Comparison of ENCODE assay signal across 8 cellular contexts in the genomic region with DNA sequence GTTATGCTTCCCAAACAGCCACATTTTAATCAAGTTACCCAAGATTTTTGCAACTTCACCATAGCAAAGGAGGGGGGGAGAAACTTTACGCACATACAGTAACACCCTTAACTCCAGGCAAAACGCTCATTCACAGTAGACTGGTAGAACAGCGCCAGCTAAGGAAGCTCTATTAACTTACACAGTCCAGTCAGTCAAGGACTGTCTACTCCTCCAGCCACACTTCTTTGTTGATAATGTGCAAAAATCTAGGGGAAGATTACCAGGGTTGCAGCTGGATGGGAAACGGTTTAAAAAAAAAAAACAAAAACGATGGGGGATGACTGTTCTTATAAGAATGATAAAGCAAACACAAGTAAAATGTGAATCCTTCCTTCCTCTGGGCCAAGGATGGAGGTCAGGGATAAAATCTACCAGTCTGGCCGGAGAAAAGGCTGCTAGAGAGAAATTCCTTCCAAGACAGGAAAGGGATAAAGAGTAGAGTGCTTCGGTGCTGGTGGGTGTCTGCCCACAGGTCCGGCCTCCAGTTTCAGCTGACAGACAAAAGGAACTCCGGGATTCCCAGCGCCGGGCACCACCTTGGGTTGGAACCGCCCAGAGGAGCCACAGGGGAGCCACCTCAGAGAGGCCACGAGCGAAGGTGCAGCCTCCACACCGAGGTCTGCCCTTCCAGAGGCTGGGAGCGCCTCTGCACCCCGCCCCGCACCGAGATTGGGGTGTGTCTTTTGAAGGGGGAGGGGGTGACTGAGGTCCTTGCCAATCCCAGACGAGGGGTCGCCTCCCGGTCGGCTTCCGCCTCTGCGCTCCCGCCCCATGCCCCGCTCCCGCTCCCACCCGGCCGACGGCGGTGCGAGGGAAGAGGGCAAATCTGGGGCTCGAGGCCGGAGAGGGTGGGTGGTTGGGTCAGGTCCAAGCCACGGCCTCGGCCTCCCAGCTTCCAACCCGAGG. TPM values are rescaled to one million over a fixed set of nuclear protein-coding genes. Genes with fewer than 3 reads are reported as not detected.
DNase-seq lines count a peak whose midpoint lies in the region; ATAC-seq, FAIRE-seq and TF ChIP-seq lines count a peak whose summit lies in the region.

No MANE protein-coding gene starts in this region.

- TF ChIP-seq POLR2A in HepG2 (IDR thresholded peaks at IDR 0.05; ENCODE audit: insufficient read depth in 1 of 2, low read depth in 2 of 2, low read length in 2 of 2): no peak; a peak in 1 of 4 replicates

- peak overlapping the region; percentile 73 for H3K4me2 ChIP-seq in HepG2 (ENCODE audit: low read depth, low read length)

- H3K4me1 ChIP-seq in A673 (ENCODE audit: insufficient read depth, low read length, poor library complexity, severe bottlenecking) (peaks cover 21% of the 10 kb centered on the region), HEK293 (ENCODE audit: control insufficient read depth, insufficient read depth, low read length) (no peaks in the 10 kb centered on the region; the same call in 1 of the 2 replicates), HepG2 (ENCODE audit: insufficient read depth, low read length) (peaks cover 36% of the 10 kb centered on the region)

- no peak overlapping the region for H3K27ac Mint-ChIP-seq in stimulated activated naive CD8-positive, alpha-beta T cell treated with anti-CD3 and anti-CD28 coated beads, Interleukin-15, amount 100 ng/mL, for 72 hours

- POLR2A ChIA-PET in A673 (lab: Charles Lee; ENCODE audit: low non-redundant PET) (interaction anchor here (0.5 kb wide), 1 partner anchor 27 kb away, joined by 7 read pairs; no protein-coding TSS in a partner anchor), HEK293 (lab: Yijun Ruan, JAX) (no interaction called here), HepG2 (lab: Yijun Ruan, JAX) (interaction anchor here (0.8 to 2.4 kb wide), 4 partner anchors 19 to 603 kb away, joined by 3 to 12 read pairs (median 3); partner anchors contain the start of gene FAT4)

- no TSS peak for BruUV-seq in A673 (replicated peaks; lab: Mats Ljungman, UMichigan)
- BruUV-seq in HepG2 (replicated peaks; lab: Mats Ljungman, UMichigan): no TSS peak

- peak; percentile 74 for ATAC-seq in HepG2
- peak; percentile 50 for ATAC-seq in stimulated activated naive CD8-positive, alpha-beta T cell treated with anti-CD3 and anti-CD28 coated beads, Interleukin-15, amount 100 ng/mL, for 72 hours

- H3K9ac ChIP-seq in SK-N-MC (ENCODE audit: insufficient read length) (peak overlapping the region; percentile 65), HepG2 (ENCODE audit: insufficient read depth, low read depth, low read length) (peak overlapping the region; percentile 84)

- TF ChIP-seq RAD21 in HepG2 (CRISPR knock-in tag; IDR thresholded peaks at IDR 0.05): no peak

- no peak for TF ChIP-seq EP300 in HepG2 (IDR thresholded peaks at IDR 0.05; ENCODE audit: low read depth in 2 of 2, low read length in 2 of 2)
- TF ChIP-seq EP300 in HepG2 (CRISPR knock-in tag; IDR thresholded peaks at IDR 0.05; ENCODE audit: borderline replicate concordance): no peak

- H4K20me1 ChIP-seq in HepG2 (ENCODE audit: insufficient read depth, low read length): no peaks in the 10 kb centered on the region

- peak; percentile 42; the same call in 1 of the 2 replicates for TF ChIP-seq CTCF in A673 (conservative IDR thresholded peaks at IDR 0.05; ENCODE audit: low read depth, low read length)
- TF ChIP-seq CTCF in HEK293 (tag by site-specific recombination; IDR thresholded peaks at IDR 0.05): 0 out of 2 replicates have a peak, but pooled peaks have one; percentile 21
- TF ChIP-seq CTCF in HepG2 (CRISPR knock-in tag; IDR thresholded peaks at IDR 0.05): peak; percentile 45

- H3K36me3 ChIP-seq in A673 (ENCODE audit: insufficient read depth, low read length, poor library complexity, severe bottlenecking) (peaks cover 5% of the 10 kb centered on the region), HEK293 (ENCODE audit: control insufficient read depth in 2 of 2, insufficient read depth in 1 of 2, low read length in 2 of 2) (peaks cover 0 to 12% of the 10 kb centered on the region in 2 experiments; a peak in 1 of 3 replicates), SK-N-MC (ENCODE audit: insufficient read depth, low read length) (peaks cover 8% of the 10 kb centered on the region), HepG2 (replicated peaks in 1 of 2; ENCODE audit: control insufficient read depth in 1 of 2, insufficient read depth in 2 of 2, low read length in 2 of 2) (no peaks in the 10 kb centered on the region)

- intact Hi-C loops in A673 (cut with micrococcal nuclease; ENCODE audit: unreplicated experiment): loop anchor here (2.0 to 10.0 kb wide), 4 partner anchors 233 to 531 kb away; no protein-coding TSS in a partner anchor
- intact Hi-C loops in HepG2 (cut with micrococcal nuclease; ENCODE audit: unreplicated experiment): loop anchor here (2.0 to 5.0 kb wide), 4 partner anchors 25 to 225 kb away; no protein-coding TSS in a partner anchor

- in situ Hi-C loops in HepG2 (cut with HindIII; ENCODE audit: extremely low pct_ligation_motif_present, low pct_unique_long_range_greater_than_20kb): no loop called here

- FAIRE-seq in HepG2 (lab: Jason Lieb, UNC): peak; percentile 76

- H3K9me3 Mint-ChIP-seq in stimulated activated naive CD8-positive, alpha-beta T cell treated with anti-CD3 and anti-CD28 coated beads, Interleukin-15, amount 100 ng/mL, for 72 hours: no peaks in the 10 kb centered on the region

- H3K27me3 ChIP-seq in A673 (replicated peaks; ENCODE audit: insufficient read depth, low read depth, low read length, poor library complexity) (no peaks in the 10 kb centered on the region), HepG2 (ENCODE audit: control insufficient read depth in 1 of 2, insufficient read depth in 2 of 2, low read length in 2 of 2) (no peaks in the 10 kb centered on the region; a peak in 1 of 5 replicates)

- CTCF ChIA-PET in A673 (lab: Charles Lee): no interaction called here
- CTCF ChIA-PET in HEK293 (lab: Yijun Ruan, JAX): no interaction called here
- CTCF ChIA-PET in HepG2 (lab: Yijun Ruan, JAX; ENCODE audit: low intra/inter-chr PET ratio, low total read pairs): no interaction called here

- H3K27me3 Mint-ChIP-seq in stimulated activated naive CD8-positive, alpha-beta T cell treated with anti-CD3 and anti-CD28 coated beads, Interleukin-15, amount 100 ng/mL, for 72 hours: no peaks in the 10 kb centered on the region

- peaks cover 6% of the 10 kb centered on the region for H3K4me1 Mint-ChIP-seq in stimulated activated naive CD8-positive, alpha-beta T cell treated with anti-CD3 and anti-CD28 coated beads, Interleukin-15, amount 100 ng/mL, for 72 hours

- peak overlapping the region; percentile 92 for H3K4me3 ChIP-seq in A673 (ENCODE audit: low read depth, low read length, poor library complexity, severe bottlenecking)
- peak overlapping the region; percentile 90 for H3K4me3 ChIP-seq in GM08714 (ENCODE audit: low read length)
- peak overlapping the region; percentile 82 for H3K4me3 ChIP-seq in HEK293 (ENCODE audit: low read depth, low read length)
- H3K4me3 ChIP-seq in SK-N-MC: peak overlapping the region; percentile 90
- peak overlapping the region; percentile 80 to 89 (median 85) for H3K4me3 ChIP-seq in HepG2 (replicated peaks in 1 of 3; ENCODE audit: insufficient read depth in 1 of 3, low read depth in 2 of 3, low read length in 3 of 3)

- no peak overlapping the region for H2AFZ ChIP-seq in HepG2 (ENCODE audit: low read length)

- H3K4me3 Mint-ChIP-seq in stimulated activated naive CD8-positive, alpha-beta T cell treated with anti-CD3 and anti-CD28 coated beads, Interleukin-15, amount 100 ng/mL, for 72 hours: peak overlapping the region in 1 of 2 donors; percentile 94

- 5% methylated on average over 8 of the region's 38 CpGs for WGBS in HepG2 (ENCODE audit: low lambda C conversion rate)

- peak; percentile 62 for DNase-seq in A673 (ENCODE audit: low spot score)
- peak; percentile 73 for DNase-seq in M059J (ENCODE audit: low read depth)
- no peak for DNase-seq in SK-N-MC (ENCODE audit: low read depth, low spot score)
- DNase-seq in effector CD4-positive, alpha-beta T cell: peak; percentile 3
- peak; percentile 41 for DNase-seq in HepG2 (ENCODE audit: low spot score)
- DNase-seq in stimulated activated naive CD8-positive, alpha-beta T cell treated with anti-CD3 and anti-CD28 coated beads, Interleukin-15, amount 100 ng/mL, for 72 hours: no peak

- H3K27ac ChIP-seq in A673 (ENCODE audit: low read depth, low read length, poor library complexity, severe bottlenecking): peak overlapping the region; percentile 89
- peak overlapping the region; percentile 94 for H3K27ac ChIP-seq in HEK293 (ENCODE audit: extremely low read depth, low read depth, low read length)
- H3K27ac ChIP-seq in SK-N-MC: peak overlapping the region; percentile 50; the same call in 1 of the 2 replicates
- H3K27ac ChIP-seq in HepG2 (ENCODE audit: extremely low read length, insufficient read depth, low read length): peak overlapping the region; percentile 87

- H3K9me3 ChIP-seq in A673 (ENCODE audit: low read depth, low read length, poor library complexity, severe bottlenecking): no peaks in the 10 kb centered on the region
- no peaks in the 10 kb centered on the region for H3K9me3 ChIP-seq in HEK293 (ENCODE audit: control insufficient read depth, insufficient read depth, low read depth, low read length)
- no peaks in the 10 kb centered on the region for H3K9me3 ChIP-seq in SK-N-MC (ENCODE audit: low read depth, low read length)
- no peaks in the 10 kb centered on the region for H3K9me3 ChIP-seq in HepG2 (ENCODE audit: low read length)

- peaks cover 21% of the 10 kb centered on the region for H3K79me2 ChIP-seq in HepG2 (ENCODE audit: insufficient read depth, low read length)

RNA-seq across cellular contexts. Expression of gene ANKRD50, which starts 0.8 kb away (rescaled TPM):
- total RNA-seq in A673 (2021) (16.7 and 18.4 TPM in 2 replicates), HepG2 (2016; rRNA removed; fragmentation: Illumina TruSeq; extraction: Trizol) (4.4 and 10.2 TPM in 2 replicates)
- 4.9 and 6.8 TPM in 2 replicates for total RNA-seq in M059J (2014; rRNA removed; shearing (Covaris generic))
- 0.20 and 0.26 TPM in 2 replicates for total RNA-seq in HepG2 (2016; cell fraction: cytosol; rRNA removed; fragmentation: Illumina TruSeq; extraction: Trizol; ENCODE audit: low read depth)
- 4.2 and 9.8 TPM in 2 replicates for total RNA-seq in HepG2 (2016; cell fraction: insoluble cytoplasmic fraction; rRNA removed; fragmentation: Illumina TruSeq; extraction: Trizol)
- 1.4 and 1.6 TPM in 2 replicates for total RNA-seq in HepG2 (2016; cell fraction: membrane; rRNA removed; fragmentation: Illumina TruSeq; extraction: Trizol)
- 8.3 and 8.4 TPM in 2 replicates for total RNA-seq in HepG2 (2016; cell fraction: nucleus; rRNA removed; fragmentation: Illumina TruSeq; extraction: Trizol)
- polyA plus RNA-seq in HepG2 (2011; rRNA removed): 2.4 and 2.9 TPM in 2 replicates
- polyA plus RNA-seq in HepG2 (2011; cell fraction: cytosol; rRNA removed): 1.0 and 2.2 TPM in 2 replicates
- 2.6 and 3.1 TPM in 2 replicates for polyA plus RNA-seq in HepG2 (2011; cell fraction: nucleus; rRNA removed)
- 4.4 and 4.5 TPM in 2 replicates for polyA plus RNA-seq in HepG2 (2012)
- polyA plus RNA-seq in HepG2 (2016; cell fraction: cytosol; fragmentation: Illumina TruSeq; extraction: Trizol; ENCODE audit: low read depth): 0.08 and 0.10 TPM in 2 replicates
- 4.3 TPM in 2 replicates for polyA plus RNA-seq in HepG2 (2016; cell fraction: insoluble cytoplasmic fraction; fragmentation: Illumina TruSeq; extraction: Trizol; ENCODE audit: low read depth)
- polyA plus RNA-seq in HepG2 (2016; cell fraction: membrane; fragmentation: Illumina TruSeq; extraction: Trizol; ENCODE audit: low read depth): 0.32 and 0.40 TPM in 2 replicates
- polyA plus RNA-seq in HepG2 (2016; cell fraction: nucleus; fragmentation: Illumina TruSeq; extraction: Trizol; ENCODE audit: insufficient read depth, low read depth): 5.2 and 5.4 TPM in 2 replicates
- polyA minus RNA-seq in HepG2 (2011; rRNA and poly(A)+ RNA removed; ENCODE audit: low replicate concordance): 6.4 and 14.7 TPM in 2 replicates
- 5.4 and 7.5 TPM in 2 replicates for polyA minus RNA-seq in HepG2 (2011; cell fraction: cytosol; rRNA and poly(A)+ RNA removed)
- polyA minus RNA-seq in HepG2 (2011; cell fraction: nucleus; rRNA and poly(A)+ RNA removed): 18.7 and 26.4 TPM in 2 replicates

Comparison
In these comparisons a context has a peak if more than half of its experiments do, and no peak if none do; other contexts are left out.
1. DNase-seq: peak in A673 (single experiment), M059J (single experiment), effector CD4-positive, alpha-beta T cell (single experiment) and HepG2 (single experiment); none in SK-N-MC (single experiment) and stimulated activated naive CD8-positive, alpha-beta T cell treated with anti-CD3 and anti-CD28 coated beads, Interleukin-15, amount 100 ng/mL, for 72 hours (0 of 2).
2. Peak in every context shown above with its lines, with median percentiles within 50 percentile points of each other: H3K27ac ChIP-seq, H3K4me3 ChIP-seq and CTCF ChIP-seq.